8 cellular contexts compared by ENCODE assay signal in genomic region chr9:26723486-26723885, GRCh38.
DNase-seq lines count a peak whose midpoint lies in the region; ATAC-seq and TF ChIP-seq lines count a peak whose summit lies in the region.

No MANE protein-coding gene starts in this region.

- H3K36me3 Mint-ChIP-seq in activated naive CD4-positive, alpha-beta T cell treated with anti-CD3 and anti-CD28 coated beads, Interleukin-2, amount 50 U/mL, for 24 hours, result no peaks in the 10 kb centered on the region

- H3K27me3 Mint-ChIP-seq in activated naive CD4-positive, alpha-beta T cell treated with anti-CD3 and anti-CD28 coated beads, Interleukin-2, amount 50 U/mL, for 24 hours, result no peaks in the 10 kb centered on the region

- H3K9me3 Mint-ChIP-seq in activated naive CD4-positive, alpha-beta T cell treated with anti-CD3 and anti-CD28 coated beads, Interleukin-2, amount 50 U/mL, for 24 hours, result no peaks in the 10 kb centered on the region

- WGBS in prostate gland, result 43% methylated on average over 9 of the region's 9 CpGs

- H3K4me3 Mint-ChIP-seq in activated naive CD4-positive, alpha-beta T cell treated with anti-CD3 and anti-CD28 coated beads, Interleukin-2, amount 50 U/mL, for 24 hours, result no peak overlapping the region

- no peaks in the 10 kb centered on the region for H3K4me1 Mint-ChIP-seq in activated naive CD4-positive, alpha-beta T cell treated with anti-CD3 and anti-CD28 coated beads, Interleukin-2, amount 50 U/mL, for 24 hours

- DNase-seq in ELR (ENCODE audit: low read depth) (peak; percentile 23), GM20000 (ENCODE audit: low spot score) (peak; percentile 29), LHCN-M2 (ENCODE audit: low read depth) (peak; percentile 33), left lobe of liver (ENCODE audit: low spot score) (no peak), Right ventricle myocardium inferior (ENCODE audit: missing footprints) (no peak), prostate gland (ENCODE audit: low spot score) (no peak)
- DNase-seq in central memory CD4-positive, alpha-beta T cell, result no peak

- no peaks in the 10 kb centered on the region for H3K36me3 ChIP-seq in prostate gland

- ATAC-seq in left lobe of liver (peak; percentile 42), Right ventricle myocardium inferior (no peak)

- no peak overlapping the region for H3K4me3 ChIP-seq in prostate gland

- intact Hi-C loops in Right ventricle myocardium inferior (cut with DNase I), result no loop called here
- intact Hi-C loops in prostate gland (cut with DNase I), result no loop called here

- H3K4me1 ChIP-seq in prostate gland (replicated peaks), result no peaks in the 10 kb centered on the region

- no peak overlapping the region for H3K27ac ChIP-seq in prostate gland

- TF ChIP-seq CTCF in GM20000 (IDR thresholded peaks at IDR 0.05; ENCODE audit: extremely low read depth, missing control alignments) (peak; percentile 39), prostate gland (IDR thresholded peaks at IDR 0.05) (no peak)

- no peaks in the 10 kb centered on the region for H3K27me3 ChIP-seq in prostate gland (replicated peaks; ENCODE audit: insufficient read depth)

- H3K9me3 ChIP-seq in prostate gland, result no peaks in the 10 kb centered on the region

- no peak for TF ChIP-seq POLR2A in prostate gland (IDR thresholded peaks at IDR 0.05)

- H3K27ac Mint-ChIP-seq in activated naive CD4-positive, alpha-beta T cell treated with anti-CD3 and anti-CD28 coated beads, Interleukin-2, amount 50 U/mL, for 24 hours, result peak overlapping the region; percentile 3

Comparison
In these comparisons a context has a peak if more than half of its experiments do, and no peak if none do; other contexts are left out.
1. DNase-seq: peak in ELR (single experiment), GM20000 (single experiment) and LHCN-M2 (single experiment); none in left lobe of liver (single experiment), Right ventricle myocardium inferior (single experiment), prostate gland (single experiment) and central memory CD4-positive, alpha-beta T cell (single experiment).